8 cellular contexts compared by ENCODE assay signal in the genomic region with DNA sequence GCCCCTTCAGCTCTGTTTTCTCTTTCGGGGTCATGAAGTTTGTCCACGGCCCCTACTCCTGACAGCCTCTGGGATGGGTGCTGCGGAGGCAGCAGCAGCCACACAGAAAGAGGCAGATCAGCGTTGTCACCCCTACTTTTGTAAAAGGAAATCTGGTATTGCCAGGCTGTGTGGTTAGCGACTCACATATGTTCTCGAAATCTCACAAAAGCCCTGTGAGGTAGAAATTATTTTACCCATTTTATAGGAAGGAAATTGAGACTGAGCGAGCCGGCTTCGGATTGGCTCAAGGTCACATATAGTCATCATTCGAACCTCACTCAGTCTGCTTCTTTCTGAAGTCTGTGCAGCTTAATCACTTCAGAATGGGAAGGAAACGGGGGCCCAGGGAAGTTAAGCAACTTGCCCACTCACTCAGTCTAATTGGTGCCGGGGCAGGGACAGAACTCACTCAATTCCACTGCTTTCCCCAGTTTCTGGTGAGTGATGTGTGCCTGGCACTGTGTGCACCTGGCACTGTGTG.
DNase-seq lines count a peak whose midpoint lies in the region; ATAC-seq and TF ChIP-seq lines count a peak whose summit lies in the region.

No MANE protein-coding gene starts in this region.

- H3K4me1 ChIP-seq in mucosa of stomach (ENCODE audit: control insufficient read depth, insufficient read depth, low read length) = peaks cover 38% of the 10 kb centered on the region
- peaks cover 0 to 34% (median 20%) of the 10 kb centered on the region in 4 donors for H3K4me1 ChIP-seq in tibial artery

- peak overlapping the region; percentile 86 for H3K9ac ChIP-seq in mucosa of stomach (ENCODE audit: low read length)

- peak overlapping the region; percentile 100 for H3K27ac ChIP-seq in tibial artery

- no peaks in the 10 kb centered on the region for H3K9me3 ChIP-seq in mucosa of stomach (ENCODE audit: control insufficient read depth, low read length)
- H3K9me3 ChIP-seq in tibial artery = no peaks in the 10 kb centered on the region

- DNase-seq in activated effector memory CD4-positive, alpha-beta T cell treated with anti-CD3 and anti-CD28 coated beads, Interleukin-2, amount 50 U/mL, for 16 hours = peak; percentile 74
- DNase-seq in activated effector memory CD4-positive, alpha-beta T cell treated with Interleukin-2 at 50 U/mL for 16 hours = no peak
- peak; percentile 43 for DNase-seq in effector CD4-positive, alpha-beta T cell
- DNase-seq in tibial artery = peak in 1 of 2 donors; percentile 31

- no peaks in the 10 kb centered on the region for H3K27me3 ChIP-seq in mucosa of stomach (ENCODE audit: control insufficient read depth, insufficient read depth, low read length)
- H3K27me3 ChIP-seq in tibial artery = no peaks in the 10 kb centered on the region

- intact Hi-C loops in tibial artery (cut with DNase I; ENCODE audit: low total_unique reads) = no loop called here

- TF ChIP-seq CTCF in WI38 (IDR thresholded peaks at IDR 0.05; ENCODE audit: low read depth, low read length) (no peak), tibial artery (IDR thresholded peaks at IDR 0.05) (no peak)

- ATAC-seq in HG02870 (IDR thresholded peaks at IDR 0.05; ENCODE audit: unreplicated experiment) (no peak), GM19328 (IDR thresholded peaks at IDR 0.05; ENCODE audit: unreplicated experiment) (no peak)

- peak overlapping the region; percentile 93 for H3K4me3 ChIP-seq in WI38 (ENCODE audit: low read depth, low read length)
- H3K4me3 ChIP-seq in mucosa of stomach (ENCODE audit: low read length) = peak overlapping the region; percentile 45
- H3K4me3 ChIP-seq in tibial artery = peak overlapping the region; percentile 94 to 96

- H3K36me3 ChIP-seq in mucosa of stomach (ENCODE audit: control insufficient read depth, insufficient read depth, low read length) (no peaks in the 10 kb centered on the region), tibial artery (no peaks in the 10 kb centered on the region)

Comparison
In these comparisons a context has a peak if more than half of its experiments do, and no peak if none do; other contexts are left out.
1. H3K4me3 ChIP-seq: peak in every context shown above with its lines; median percentile 95 in tibial artery; 93 in WI38; 45 in mucosa of stomach.